Comparison of ENCODE assay signal across 17 cellular contexts in the genomic region with DNA sequence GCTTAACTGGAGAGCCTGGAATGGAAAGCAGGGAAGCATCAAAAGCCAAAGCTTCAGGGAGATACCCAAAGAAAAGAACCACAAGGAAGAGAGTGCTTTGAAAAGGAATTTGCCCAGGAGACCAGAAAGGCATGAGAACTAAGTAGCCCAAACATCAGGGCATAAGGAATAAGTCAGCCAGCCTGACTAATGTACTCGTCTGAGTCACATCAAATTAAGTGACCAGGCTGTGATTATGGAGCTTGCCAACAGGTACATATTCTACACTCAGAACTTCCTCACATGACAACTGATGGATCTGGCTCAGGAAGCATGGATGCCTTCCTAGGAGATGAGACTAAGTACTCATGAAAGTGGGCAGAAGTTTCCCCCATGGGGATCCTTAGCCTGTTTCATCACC.
DNase-seq lines count a peak whose midpoint lies in the region; ATAC-seq and TF ChIP-seq lines count a peak whose summit lies in the region.
"Had no signal": no experiment of that assay in that cellular context is flagged by ENCODE, and none has a peak within 500 bp of the region (broad histone marks: within the 10 kb centered on the region; RNA-seq: fewer than 3 reads in every experiment).

No MANE protein-coding gene starts in this region.

- no peaks in the 10 kb centered on the region for H3K9me3 Mint-ChIP-seq in activated CD4-positive, alpha-beta T cell treated with anti-CD3 and anti-CD28 coated beads, Interleukin-2, amount 10 ng/mL, durations not matched to agents 7 days and 5 days
- H3K9me3 Mint-ChIP-seq: CD4-positive, alpha-beta T cell; H9 had no signal

- no peak overlapping the region for H3K4me3 ChIP-seq in Panc1 (ENCODE audit: low read depth in 2 of 2, low read length in 2 of 2)

- TF ChIP-seq CTCF in Panc1 (IDR thresholded peaks at IDR 0.05) = no peak

- BruUV-seq in Panc1 (replicated peaks; lab: Mats Ljungman, UMichigan) = no TSS peak

- CTCF ChIA-PET in Panc1 (lab: Charles Lee) = no interaction called here
- CTCF ChIA-PET in activated CD4-positive, alpha-beta T cell treated with anti-CD3 and anti-CD28 coated beads, Interleukin-2, amount 10 ng/mL, durations not matched to agents 7 days and 5 days (lab: Charles Lee) = no interaction called here

- no peaks in the 10 kb centered on the region for H3K9me3 ChIP-seq in Panc1 (ENCODE audit: control insufficient read depth, insufficient read depth, low read depth, low read length)

- no peaks in the 10 kb centered on the region for H3K27me3 Mint-ChIP-seq in activated CD4-positive, alpha-beta T cell treated with anti-CD3 and anti-CD28 coated beads, Interleukin-2, amount 10 ng/mL, durations not matched to agents 7 days and 5 days
- H3K27me3 Mint-ChIP-seq: CD4-positive, alpha-beta T cell had no signal

- ATAC-seq in Panc1 (peak; percentile 34; the same call in 1 of the 2 replicates), GM21367 (IDR thresholded peaks at IDR 0.05; ENCODE audit: unreplicated experiment) (no peak)
- ATAC-seq: HepG2 had no signal

- H3K36me3 Mint-ChIP-seq in activated CD4-positive, alpha-beta T cell treated with anti-CD3 and anti-CD28 coated beads, Interleukin-2, amount 10 ng/mL, durations not matched to agents 7 days and 5 days (ENCODE audit: low read depth) = no peaks in the 10 kb centered on the region
- H3K36me3 Mint-ChIP-seq: IgD-negative memory B cell had no signal

- no peak overlapping the region for H3K27ac Mint-ChIP-seq in activated CD4-positive, alpha-beta T cell treated with anti-CD3 and anti-CD28 coated beads, Interleukin-2, amount 10 ng/mL, durations not matched to agents 7 days and 5 days
- H3K27ac Mint-ChIP-seq: CD4-positive, alpha-beta T cell; H9 had no signal

- POLR2A ChIA-PET in Panc1 (lab: Charles Lee) = no interaction called here
- POLR2A ChIA-PET in activated CD4-positive, alpha-beta T cell treated with anti-CD3 and anti-CD28 coated beads, Interleukin-2, amount 10 ng/mL, durations not matched to agents 7 days and 5 days (lab: Charles Lee) = no interaction called here

- no peak overlapping the region for H3K27ac ChIP-seq in Panc1 (ENCODE audit: low read length)
- H3K27ac ChIP-seq: C4-2B had no signal

- no peak overlapping the region for H3K4me3 Mint-ChIP-seq in activated CD4-positive, alpha-beta T cell treated with anti-CD3 and anti-CD28 coated beads, Interleukin-2, amount 10 ng/mL, durations not matched to agents 7 days and 5 days
- H3K4me3 Mint-ChIP-seq: CD4-positive, alpha-beta T cell; H9; IgD-negative memory B cell had no signal

- peaks cover 11% of the 10 kb centered on the region for H3K27me3 ChIP-seq in Panc1 (ENCODE audit: control insufficient read depth, insufficient read depth, low read length)

- in situ Hi-C loops in Panc1 (cut with HindIII; ENCODE audit: low pct_unique_long_range_greater_than_20kb, low sequenced_read_pairs) = no loop called here

- intact Hi-C loops in Panc1 (cut with micrococcal nuclease; ENCODE audit: unreplicated experiment) = no loop called here

- no peaks in the 10 kb centered on the region for H3K36me3 ChIP-seq in Panc1 (ENCODE audit: control insufficient read depth, insufficient read depth, low read length)

- no peaks in the 10 kb centered on the region for H3K4me1 Mint-ChIP-seq in activated CD4-positive, alpha-beta T cell treated with anti-CD3 and anti-CD28 coated beads, Interleukin-2, amount 10 ng/mL, durations not matched to agents 7 days and 5 days

- DNase-seq in Panc1 (ENCODE audit: low read depth, low spot score) (no peak), astrocyte of the hippocampus (ENCODE audit: low read depth, low spot score) (peak; percentile 29), kidney tubule cell (ENCODE audit: low spot score) (peak; percentile 36), NCI-H1436 treated with DMSO at 0.1 percent for 48 hours (lab: John Stamatoyannopoulos, UW) (no peak)
- no peak for DNase-seq in activated CD4-positive, alpha-beta T cell treated with anti-CD3 and anti-CD28 coated beads, Interleukin-2, amount 10 ng/mL, durations not matched to agents 7 days and 5 days
- no peak for DNase-seq in activated naive CD4-positive, alpha-beta T cell (lab: John Stamatoyannopoulos, UW)
- DNase-seq: ACHN; AML-193; CD4-positive, alpha-beta T cell; DMS153; DMS79; GF-D8; H9 had no signal

- no peaks in the 10 kb centered on the region for H3K4me1 ChIP-seq in Panc1 (ENCODE audit: control insufficient read depth, insufficient read depth, low read length)

Comparison
In these comparisons a context has a peak if more than half of its experiments do, and no peak if none do; other contexts are left out.
1. DNase-seq: peak in astrocyte of the hippocampus (single experiment) and kidney tubule cell (single experiment); none in Panc1 (single experiment), activated CD4-positive, alpha-beta T cell treated with anti-CD3 and anti-CD28 coated beads, Interleukin-2, amount 10 ng/mL, durations not matched to agents 7 days and 5 days (single experiment), NCI-H1436 treated with DMSO at 0.1 percent for 48 hours (single experiment) and activated naive CD4-positive, alpha-beta T cell (0 of 4).